8 cellular contexts compared by ENCODE assay signal in genomic region chr12:89789862-89790261, GRCh38.
A peak's percentile ranks its signal among the peaks of the same experiment; 100 is the strongest.
DNase-seq lines count a peak whose midpoint lies in the region; ATAC-seq, FAIRE-seq and TF ChIP-seq lines count a peak whose summit lies in the region.

No MANE protein-coding gene starts in this region.

- H3K36me3 Mint-ChIP-seq in T-helper 17 cell (ENCODE audit: low read depth): no peaks in the 10 kb centered on the region

- POLR2A ChIA-PET in PC-3 (lab: Charles Lee; ENCODE audit: unreplicated experiment): no interaction called here

- H3K79me2 ChIP-seq in PC-3 (ENCODE audit: low read length): no peaks in the 10 kb centered on the region

- H3K4me1 ChIP-seq in small intestine (ENCODE audit: control insufficient read depth in 2 of 2, insufficient read depth in 1 of 2, low read depth in 1 of 2, low read length in 1 of 2) (no peaks in the 10 kb centered on the region), PC-3 (ENCODE audit: insufficient read depth, low read length) (no peaks in the 10 kb centered on the region)

- H3K4me2 ChIP-seq in PC-3 (ENCODE audit: low read length): no peak overlapping the region

- WGBS in small intestine, 3 donors: 53 to 58% (median 55%) methylated on average over 1 of the region's 1 CpG

- H3K27ac Mint-ChIP-seq in T-helper 17 cell: no peak overlapping the region

- H3K27me3 Mint-ChIP-seq in T-helper 17 cell: no peaks in the 10 kb centered on the region

- no peaks in the 10 kb centered on the region for H4K20me1 ChIP-seq in PC-3 (ENCODE audit: low read length)

- DNase-seq in T-helper 17 cell (no peak), small intestine (no peak), iPS-NIHi11 (ENCODE audit: low spot score) (no peak), GM19240 (ENCODE audit: insufficient read length, low spot score) (no peak), PC-3 (no peak), superior temporal gyrus (ENCODE audit: extremely low spot score) (no peak)

- H3K4me1 Mint-ChIP-seq in T-helper 17 cell: no peaks in the 10 kb centered on the region

- no peak overlapping the region for H3K9ac ChIP-seq in PC-3 (ENCODE audit: low read length)

- H3K4me3 Mint-ChIP-seq in T-helper 17 cell: no peak overlapping the region

- ATAC-seq in GM19043 (IDR thresholded peaks at IDR 0.05; ENCODE audit: low read depth, unreplicated experiment) (peak; percentile 77), HG03064 (IDR thresholded peaks at IDR 0.05; ENCODE audit: low read depth, unreplicated experiment) (peak; percentile 75), T-helper 17 cell (peak; percentile 55), PC-3 (no peak)

- CTCF ChIA-PET in PC-3 (lab: Charles Lee): no interaction called here

- no peak overlapping the region for H3K4me3 ChIP-seq in small intestine (ENCODE audit: low read depth in 1 of 2, low read length in 2 of 2)
- no peak overlapping the region for H3K4me3 ChIP-seq in PC-3 (ENCODE audit: low read length)

- BruUV-seq in PC-3 (replicated peaks; lab: Mats Ljungman, UMichigan): no TSS peak

- H3K27ac ChIP-seq in small intestine (ENCODE audit: low read depth in 1 of 2, low read length in 1 of 2) (no peak overlapping the region), PC-3 (ENCODE audit: low read length) (no peak overlapping the region)

- no peak overlapping the region for H2AFZ ChIP-seq in PC-3 (ENCODE audit: low read length)

- TF ChIP-seq CTCF in PC-3 (conservative IDR thresholded peaks at IDR 0.05; ENCODE audit: low read depth, low read length): no peak

- intact Hi-C loops in PC-3 (cut with micrococcal nuclease): no loop called here

- H3F3A ChIP-seq in PC-3 (ENCODE audit: low read length, unreplicated experiment): no peaks in the 10 kb centered on the region

- FAIRE-seq in small intestine (lab: Jason Lieb, UNC): peak; percentile 59

- no peaks in the 10 kb centered on the region for H3K36me3 ChIP-seq in small intestine (ENCODE audit: control insufficient read depth in 2 of 2, insufficient read depth in 2 of 2, low read length in 2 of 2)
- H3K36me3 ChIP-seq in PC-3 (ENCODE audit: low read depth, low read length): peaks cover 4% of the 10 kb centered on the region; the same call in 1 of the 2 replicates

- H3K27me3 ChIP-seq in small intestine (ENCODE audit: control insufficient read depth in 2 of 2, insufficient read depth in 2 of 2, low read length in 2 of 2) (no peaks in the 10 kb centered on the region), PC-3 (ENCODE audit: low read length) (no peaks in the 10 kb centered on the region)

- H3K9me2 ChIP-seq in PC-3 (replicated peaks; ENCODE audit: low read length): no peaks in the 10 kb centered on the region

- H3K9me3 ChIP-seq in T-helper 17 cell (ENCODE audit: control insufficient read depth, low read length, poor library complexity, severe bottlenecking): no peaks in the 10 kb centered on the region
- H3K9me3 ChIP-seq in small intestine (ENCODE audit: control insufficient read depth, low read depth): no peaks in the 10 kb centered on the region
- 0 out of 2 replicates have a peak, but pooled peaks cover 12% of the 10 kb centered on the region for H3K9me3 ChIP-seq in PC-3 (ENCODE audit: low read length)
